1 cellular context compared by ENCODE assay signal in the genomic region with DNA sequence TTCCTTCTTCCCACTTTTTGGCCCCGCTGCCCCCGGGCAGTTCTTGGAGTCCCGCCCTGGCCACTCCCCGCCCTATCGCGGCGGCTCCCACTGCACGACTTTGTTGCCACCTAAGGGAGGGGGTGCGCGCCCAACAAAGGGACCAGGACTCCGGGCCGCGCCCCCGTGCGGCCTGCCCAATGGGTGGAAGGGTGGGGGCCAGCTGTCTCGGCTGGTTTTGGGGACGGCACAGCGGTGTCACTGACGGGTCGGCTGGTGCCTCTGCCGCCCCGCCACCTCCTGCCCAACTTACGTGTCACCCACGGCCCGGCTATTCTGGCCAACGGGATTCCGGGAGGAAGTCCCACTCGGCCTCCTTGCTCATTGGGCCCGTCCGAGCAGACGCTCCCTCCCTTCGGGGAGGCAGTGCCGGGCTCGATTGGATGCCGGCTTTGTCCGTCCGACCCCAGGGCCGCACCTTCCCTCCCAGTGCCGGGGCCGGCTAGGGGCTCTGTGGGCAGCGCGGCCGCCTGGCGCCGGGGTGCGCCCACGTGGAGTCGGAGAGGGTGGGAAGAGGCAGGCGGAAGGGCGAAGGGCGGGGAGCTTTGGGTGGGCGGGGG.
TF ChIP-seq lines count a peak whose summit lies in the region.

TSS of gene GOLIM4 (minus strand) at position 314 of the 599 bp plus-strand sequence. CDS start 639 bp downstream, outside the sequence.

TF ChIP-seq in K562, 482 proteins besides CTCF, POLR2A, EP300 and RAD21 (continued from another document and continues in another):
- TF ChIP-seq NONO (IDR thresholded peaks at IDR 0.05; ENCODE audit: low read depth in 2 of 2, low read length in 1 of 2) (peak in 1 of 2 experiments; percentile 73; a peak in 1 of 4 replicates), SIN3A (IDR thresholded peaks at IDR 0.05; ENCODE audit: borderline replicate concordance in 2 of 2, control insufficient read depth in 1 of 2, low read depth in 2 of 2, low read length in 2 of 2) (peak in 1 of 2 experiments; percentile 45; a peak in 1 of 4 replicates), FOXJ2 (tag; IDR thresholded peaks at IDR 0.05) (no peak; the same call in 1 of the 2 replicates), FOXJ3 (CRISPR knock-in tag; IDR thresholded peaks at IDR 0.05) (no peak), RNF2 (IDR thresholded peaks at IDR 0.05) (no peak; the same call in 1 of the 2 replicates), HMGN3 (IDR thresholded peaks at IDR 0.05; ENCODE audit: borderline replicate concordance, extremely low read depth, insufficient read length, low read depth, low read length) (no peak), FOXA3 (CRISPR knock-in tag; conservative IDR thresholded peaks at IDR 0.05 in 1 of 2, IDR thresholded peaks at IDR 0.05 in 1 of 2) (peak in 1 of 2 experiments; percentile 66; a peak in 2 of 4 replicates), CREB3L1 (IDR thresholded peaks at IDR 0.05; ENCODE audit: borderline replicate concordance, low read depth) (0 out of 2 replicates have a peak, but pooled peaks have one; percentile 60), ZNF699 (CRISPR knock-in tag; IDR thresholded peaks at IDR 0.05; ENCODE audit: insufficient replicate concordance) (no peak), TAF1 (IDR thresholded peaks at IDR 0.05; ENCODE audit: control insufficient read depth, extremely low read depth, insufficient read depth, low read length, severe bottlenecking) (peak; percentile 20), CBFA2T3 (IDR thresholded peaks at IDR 0.05) (no peak), JUND (IDR thresholded peaks at IDR 0.05; ENCODE audit: borderline replicate concordance, low read depth, low read length) (no peak), JUND (tag; IDR thresholded peaks at IDR 0.05; ENCODE audit: borderline replicate concordance, low read depth, low read length) (peak; percentile 28; the same call in 1 of the 3 replicates), FUS (optimal IDR thresholded peaks at IDR 0.05; ENCODE audit: low read depth, low read length) (peak; percentile 60), JUN (IDR thresholded peaks at IDR 0.05; ENCODE audit: borderline replicate concordance, low read depth, low read length) (no peak), JUN (CRISPR knock-in tag; IDR thresholded peaks at IDR 0.05; ENCODE audit: borderline replicate concordance) (peak; percentile 39; the same call in 1 of the 2 replicates), ZNF263 (CRISPR knock-in tag; IDR thresholded peaks at IDR 0.05; ENCODE audit: borderline replicate concordance) (peak; percentile 43; the same call in 1 of the 2 replicates), ZBTB7A (IDR thresholded peaks at IDR 0.05; ENCODE audit: borderline replicate concordance, control insufficient read depth, low read depth, low read length) (peak; percentile 43; the same call in 1 of the 2 replicates), MTA1 (IDR thresholded peaks at IDR 0.05; ENCODE audit: borderline replicate concordance) (0 out of 2 replicates have a peak, but pooled peaks have one; percentile 20), WHSC1 (IDR thresholded peaks at IDR 0.05; ENCODE audit: low read length) (no peak), KLF13 (tag; IDR thresholded peaks at IDR 0.05; ENCODE audit: borderline replicate concordance, low read depth) (peak; percentile 54; the same call in 1 of the 2 replicates), DEAF1 (CRISPR knock-in tag; IDR thresholded peaks at IDR 0.05) (no peak), ADNP (tag; IDR thresholded peaks at IDR 0.05) (no peak), ZNF174 (CRISPR knock-in tag; IDR thresholded peaks at IDR 0.05) (no peak), SAFB (IDR thresholded peaks at IDR 0.05; ENCODE audit: borderline replicate concordance, low read depth, low read length) (peak; percentile 31; the same call in 1 of the 2 replicates), GABPB1 (CRISPR knock-in tag; IDR thresholded peaks at IDR 0.05) (peak; percentile 74), SAFB2 (IDR thresholded peaks at IDR 0.05; ENCODE audit: borderline replicate concordance, low read depth, low read length, severe bottlenecking) (no peak), GATA2 (CRISPR knock-in tag; IDR thresholded peaks at IDR 0.05) (peak; percentile 32; the same call in 1 of the 2 replicates), ASH1L (IDR thresholded peaks at IDR 0.05; ENCODE audit: borderline replicate concordance, low read depth, partially characterized antibody) (peak; percentile 61), PHF20 (IDR thresholded peaks at IDR 0.05; ENCODE audit: partially characterized antibody) (no peak), CBX3 (IDR thresholded peaks at IDR 0.05; ENCODE audit: borderline replicate concordance in 1 of 2, low read length in 2 of 2) (no peak), RBM34 (IDR thresholded peaks at IDR 0.05; ENCODE audit: borderline replicate concordance, insufficient read depth, low read length) (no peak), BACH1 (tag; IDR thresholded peaks at IDR 0.05) (no peak), RCOR1 (IDR thresholded peaks at IDR 0.05; ENCODE audit: borderline replicate concordance in 1 of 2, low read depth in 2 of 2, low read length in 2 of 2) (peak in 1 of 2 experiments; percentile 9; a peak in 2 of 4 replicates), TEAD2 (tag; IDR thresholded peaks at IDR 0.05) (no peak), NELFE (IDR thresholded peaks at IDR 0.05; ENCODE audit: insufficient read depth, insufficient read length) (no peak), CREM (IDR thresholded peaks at IDR 0.05; ENCODE audit: low read depth) (peak; percentile 79), ZNF282 (CRISPR knock-in tag; IDR thresholded peaks at IDR 0.05) (peak; percentile 74; the same call in 1 of the 2 replicates), NR3C1 (CRISPR knock-in tag; IDR thresholded peaks at IDR 0.05) (peak; percentile 96), EGR1 (conservative IDR thresholded peaks at IDR 0.05) (peak; percentile 87)
- TF ChIP-seq, protein P1, sequence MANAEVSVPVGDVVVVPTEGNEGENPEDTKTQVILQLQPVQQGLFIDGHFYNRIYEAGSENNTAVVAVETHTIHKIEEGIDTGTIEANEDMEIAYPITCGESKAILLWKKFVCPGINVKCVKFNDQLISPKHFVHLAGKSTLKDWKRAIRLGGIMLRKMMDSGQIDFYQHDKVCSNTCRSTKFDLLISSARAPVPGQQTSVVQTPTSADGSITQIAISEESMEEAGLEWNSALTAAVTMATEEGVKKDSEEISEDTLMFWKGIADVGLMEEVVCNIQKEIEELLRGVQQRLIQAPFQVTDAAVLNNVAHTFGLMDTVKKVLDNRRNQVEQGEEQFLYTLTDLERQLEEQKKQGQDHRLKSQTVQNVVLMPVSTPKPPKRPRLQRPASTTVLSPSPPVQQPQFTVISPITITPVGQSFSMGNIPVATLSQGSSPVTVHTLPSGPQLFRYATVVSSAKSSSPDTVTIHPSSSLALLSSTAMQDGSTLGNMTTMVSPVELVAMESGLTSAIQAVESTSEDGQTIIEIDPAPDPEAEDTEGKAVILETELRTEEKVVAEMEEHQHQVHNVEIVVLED (CRISPR knock-in tag; IDR thresholded peaks at IDR 0.05), result no peak; the same call in 1 of the 2 replicates
- TF ChIP-seq, protein P2, sequence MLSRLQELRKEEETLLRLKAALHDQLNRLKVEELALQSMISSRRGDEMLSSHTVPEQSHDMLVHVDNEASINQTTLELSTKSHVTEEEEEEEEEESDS (CRISPR knock-in tag; IDR thresholded peaks at IDR 0.05), result no peak
- TF ChIP-seq, protein P3, sequence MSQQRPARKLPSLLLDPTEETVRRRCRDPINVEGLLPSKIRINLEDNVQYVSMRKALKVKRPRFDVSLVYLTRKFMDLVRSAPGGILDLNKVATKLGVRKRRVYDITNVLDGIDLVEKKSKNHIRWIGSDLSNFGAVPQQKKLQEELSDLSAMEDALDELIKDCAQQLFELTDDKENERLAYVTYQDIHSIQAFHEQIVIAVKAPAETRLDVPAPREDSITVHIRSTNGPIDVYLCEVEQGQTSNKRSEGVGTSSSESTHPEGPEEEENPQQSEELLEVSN (IDR thresholded peaks at IDR 0.05; ENCODE audit: borderline replicate concordance in 1 of 2, extremely low read depth in 1 of 2, insufficient read depth in 1 of 2, insufficient read length in 1 of 2, low read depth in 1 of 2, low read length in 1 of 2, poor library complexity in 1 of 2, severe bottlenecking in 1 of 2), result peak; percentile 83 to 99
- TF ChIP-seq, protein P4, sequence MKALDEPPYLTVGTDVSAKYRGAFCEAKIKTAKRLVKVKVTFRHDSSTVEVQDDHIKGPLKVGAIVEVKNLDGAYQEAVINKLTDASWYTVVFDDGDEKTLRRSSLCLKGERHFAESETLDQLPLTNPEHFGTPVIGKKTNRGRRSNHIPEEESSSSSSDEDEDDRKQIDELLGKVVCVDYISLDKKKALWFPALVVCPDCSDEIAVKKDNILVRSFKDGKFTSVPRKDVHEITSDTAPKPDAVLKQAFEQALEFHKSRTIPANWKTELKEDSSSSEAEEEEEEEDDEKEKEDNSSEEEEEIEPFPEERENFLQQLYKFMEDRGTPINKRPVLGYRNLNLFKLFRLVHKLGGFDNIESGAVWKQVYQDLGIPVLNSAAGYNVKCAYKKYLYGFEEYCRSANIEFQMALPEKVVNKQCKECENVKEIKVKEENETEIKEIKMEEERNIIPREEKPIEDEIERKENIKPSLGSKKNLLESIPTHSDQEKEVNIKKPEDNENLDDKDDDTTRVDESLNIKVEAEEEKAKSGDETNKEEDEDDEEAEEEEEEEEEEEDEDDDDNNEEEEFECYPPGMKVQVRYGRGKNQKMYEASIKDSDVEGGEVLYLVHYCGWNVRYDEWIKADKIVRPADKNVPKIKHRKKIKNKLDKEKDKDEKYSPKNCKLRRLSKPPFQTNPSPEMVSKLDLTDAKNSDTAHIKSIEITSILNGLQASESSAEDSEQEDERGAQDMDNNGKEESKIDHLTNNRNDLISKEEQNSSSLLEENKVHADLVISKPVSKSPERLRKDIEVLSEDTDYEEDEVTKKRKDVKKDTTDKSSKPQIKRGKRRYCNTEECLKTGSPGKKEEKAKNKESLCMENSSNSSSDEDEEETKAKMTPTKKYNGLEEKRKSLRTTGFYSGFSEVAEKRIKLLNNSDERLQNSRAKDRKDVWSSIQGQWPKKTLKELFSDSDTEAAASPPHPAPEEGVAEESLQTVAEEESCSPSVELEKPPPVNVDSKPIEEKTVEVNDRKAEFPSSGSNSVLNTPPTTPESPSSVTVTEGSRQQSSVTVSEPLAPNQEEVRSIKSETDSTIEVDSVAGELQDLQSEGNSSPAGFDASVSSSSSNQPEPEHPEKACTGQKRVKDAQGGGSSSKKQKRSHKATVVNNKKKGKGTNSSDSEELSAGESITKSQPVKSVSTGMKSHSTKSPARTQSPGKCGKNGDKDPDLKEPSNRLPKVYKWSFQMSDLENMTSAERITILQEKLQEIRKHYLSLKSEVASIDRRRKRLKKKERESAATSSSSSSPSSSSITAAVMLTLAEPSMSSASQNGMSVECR (CRISPR knock-in tag; IDR thresholded peaks at IDR 0.05), result no peak; the same call in 1 of the 2 replicates
- TF ChIP-seq, protein P5, sequence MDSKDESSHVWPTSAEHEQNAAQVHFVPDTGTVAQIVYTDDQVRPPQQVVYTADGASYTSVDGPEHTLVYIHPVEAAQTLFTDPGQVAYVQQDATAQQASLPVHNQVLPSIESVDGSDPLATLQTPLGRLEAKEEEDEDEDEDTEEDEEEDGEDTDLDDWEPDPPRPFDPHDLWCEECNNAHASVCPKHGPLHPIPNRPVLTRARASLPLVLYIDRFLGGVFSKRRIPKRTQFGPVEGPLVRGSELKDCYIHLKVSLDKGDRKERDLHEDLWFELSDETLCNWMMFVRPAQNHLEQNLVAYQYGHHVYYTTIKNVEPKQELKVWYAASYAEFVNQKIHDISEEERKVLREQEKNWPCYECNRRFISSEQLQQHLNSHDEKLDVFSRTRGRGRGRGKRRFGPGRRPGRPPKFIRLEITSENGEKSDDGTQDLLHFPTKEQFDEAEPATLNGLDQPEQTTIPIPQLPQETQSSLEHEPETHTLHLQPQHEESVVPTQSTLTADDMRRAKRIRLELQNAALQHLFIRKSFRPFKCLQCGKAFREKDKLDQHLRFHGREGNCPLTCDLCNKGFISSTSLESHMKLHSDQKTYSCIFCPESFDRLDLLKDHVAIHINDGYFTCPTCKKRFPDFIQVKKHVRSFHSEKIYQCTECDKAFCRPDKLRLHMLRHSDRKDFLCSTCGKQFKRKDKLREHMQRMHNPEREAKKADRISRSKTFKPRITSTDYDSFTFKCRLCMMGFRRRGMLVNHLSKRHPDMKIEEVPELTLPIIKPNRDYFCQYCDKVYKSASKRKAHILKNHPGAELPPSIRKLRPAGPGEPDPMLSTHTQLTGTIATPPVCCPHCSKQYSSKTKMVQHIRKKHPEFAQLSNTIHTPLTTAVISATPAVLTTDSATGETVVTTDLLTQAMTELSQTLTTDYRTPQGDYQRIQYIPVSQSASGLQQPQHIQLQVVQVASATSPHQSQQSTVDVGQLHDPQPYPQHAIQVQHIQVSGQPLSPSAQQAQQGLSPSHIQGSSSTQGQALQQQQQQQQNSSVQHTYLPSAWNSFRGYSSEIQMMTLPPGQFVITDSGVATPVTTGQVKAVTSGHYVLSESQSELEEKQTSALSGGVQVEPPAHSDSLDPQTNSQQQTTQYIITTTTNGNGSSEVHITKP (IDR thresholded peaks at IDR 0.05; ENCODE audit: partially characterized antibody), result peak; percentile 93
- TF ChIP-seq, protein P6, sequence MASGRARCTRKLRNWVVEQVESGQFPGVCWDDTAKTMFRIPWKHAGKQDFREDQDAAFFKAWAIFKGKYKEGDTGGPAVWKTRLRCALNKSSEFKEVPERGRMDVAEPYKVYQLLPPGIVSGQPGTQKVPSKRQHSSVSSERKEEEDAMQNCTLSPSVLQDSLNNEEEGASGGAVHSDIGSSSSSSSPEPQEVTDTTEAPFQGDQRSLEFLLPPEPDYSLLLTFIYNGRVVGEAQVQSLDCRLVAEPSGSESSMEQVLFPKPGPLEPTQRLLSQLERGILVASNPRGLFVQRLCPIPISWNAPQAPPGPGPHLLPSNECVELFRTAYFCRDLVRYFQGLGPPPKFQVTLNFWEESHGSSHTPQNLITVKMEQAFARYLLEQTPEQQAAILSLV (tag; IDR thresholded peaks at IDR 0.05), result no peak
- TF ChIP-seq, protein P7, sequence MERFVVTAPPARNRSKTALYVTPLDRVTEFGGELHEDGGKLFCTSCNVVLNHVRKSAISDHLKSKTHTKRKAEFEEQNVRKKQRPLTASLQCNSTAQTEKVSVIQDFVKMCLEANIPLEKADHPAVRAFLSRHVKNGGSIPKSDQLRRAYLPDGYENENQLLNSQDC (CRISPR knock-in tag; IDR thresholded peaks at IDR 0.05), result no peak
